11 cellular contexts compared by ENCODE assay signal in the genomic region with DNA sequence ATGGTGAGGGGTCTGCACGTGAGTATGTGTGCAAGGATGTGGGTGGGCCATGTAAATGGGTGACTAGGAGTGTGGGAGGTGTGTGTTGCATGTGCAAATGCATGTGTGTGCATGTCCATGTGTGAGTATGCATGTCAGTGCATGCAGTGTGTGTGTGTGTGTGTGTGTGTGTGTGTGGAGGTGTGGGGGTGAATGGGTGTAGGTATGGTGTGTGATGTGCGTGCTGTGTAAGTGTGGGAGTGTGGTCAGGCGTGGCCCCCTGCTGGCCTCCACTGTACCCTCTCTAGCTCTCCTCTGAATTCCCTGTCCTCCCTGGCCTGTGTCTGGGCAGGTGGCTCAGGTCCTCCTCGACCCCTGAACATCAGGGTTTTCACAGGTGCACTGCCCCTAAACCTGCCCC.
DNase-seq lines count a peak whose midpoint lies in the region; ATAC-seq, FAIRE-seq and TF ChIP-seq lines count a peak whose summit lies in the region.
"Had no signal": no experiment of that assay in that cellular context is flagged by ENCODE, and none has a peak within 500 bp of the region (broad histone marks: within the 10 kb centered on the region; RNA-seq: fewer than 3 reads in every experiment).

No MANE protein-coding gene starts in this region.

- H4K20me1 ChIP-seq in astrocyte (ENCODE audit: insufficient read depth, low read length) (no peaks in the 10 kb centered on the region), keratinocyte (ENCODE audit: control insufficient read depth, extremely low read depth, insufficient read depth, low read length) (no peaks in the 10 kb centered on the region)

- H3K4me1 Mint-ChIP-seq in astrocyte (ENCODE audit: low read depth, unreplicated experiment), result no peaks in the 10 kb centered on the region

- H3K9me3 ChIP-seq in left ventricle myocardium inferior (replicated peaks) (no peaks in the 10 kb centered on the region), astrocyte (ENCODE audit: insufficient read depth, low read depth, low read length) (no peaks in the 10 kb centered on the region), keratinocyte (ENCODE audit: control insufficient read depth, low read depth, low read length) (no peaks in the 10 kb centered on the region)

- H3K36me3 ChIP-seq in left ventricle myocardium inferior (no peaks in the 10 kb centered on the region), astrocyte (ENCODE audit: insufficient read depth, low read length) (no peaks in the 10 kb centered on the region), keratinocyte (ENCODE audit: control insufficient read depth in 2 of 2, extremely low read depth in 1 of 2, insufficient read depth in 2 of 2, low read length in 2 of 2) (no peaks in the 10 kb centered on the region)

- no peak overlapping the region for H3K4me3 Mint-ChIP-seq in astrocyte (ENCODE audit: unreplicated experiment)
- H3K4me3 Mint-ChIP-seq: activated naive CD4-positive, alpha-beta T cell treated with anti-CD3 and anti-CD28 coated beads for 36 hours had no signal

- H2AFZ ChIP-seq in astrocyte (ENCODE audit: low read depth, low read length) (peak overlapping the region; percentile 89), keratinocyte (ENCODE audit: control insufficient read depth, low read length) (no peak overlapping the region)

- H3K9me1 ChIP-seq in keratinocyte (ENCODE audit: control insufficient read depth, extremely low read depth, insufficient read depth, low read length), result no peaks in the 10 kb centered on the region

- dilution Hi-C loops in keratinocyte (cut with MboI; ENCODE audit: extremely low pct_ligation_motif_present, low sequenced_read_pairs), result no loop called here

- H3K4me3 ChIP-seq in left ventricle myocardium inferior (no peak overlapping the region), astrocyte (ENCODE audit: insufficient read depth, low read depth, low read length) (peak overlapping the region; percentile 39), keratinocyte (ENCODE audit: control insufficient read depth in 2 of 3, extremely low read depth in 1 of 3, insufficient read depth in 2 of 3, low read depth in 1 of 3, low read length in 3 of 3) (no peak overlapping the region)

- TF ChIP-seq CTCF in left ventricle myocardium inferior (IDR thresholded peaks at IDR 0.05; ENCODE audit: borderline replicate concordance) (peak; percentile 19), astrocyte (IDR thresholded peaks at IDR 0.05; ENCODE audit: insufficient read depth, low read depth, low read length) (peak; percentile 18), keratinocyte (optimal IDR thresholded peaks at IDR 0.05 in 1 of 3, IDR thresholded peaks at IDR 0.05 in 1 of 3, conservative IDR thresholded peaks at IDR 0.05 in 1 of 3; ENCODE audit: extremely low read depth in 1 of 3, insufficient read depth in 2 of 3, low read length in 3 of 3) (peak in 2 of 3 experiments; percentile 35 to 72)

- no peak overlapping the region for H3K27ac ChIP-seq in left ventricle myocardium inferior (replicated peaks)
- H3K27ac ChIP-seq in astrocyte (ENCODE audit: low read depth, low read length), result no peak overlapping the region
- no peak overlapping the region for H3K27ac ChIP-seq in keratinocyte (ENCODE audit: control insufficient read depth, insufficient read depth, low read length)
- H3K27ac ChIP-seq: C4-2B had no signal

- H3K9me3 Mint-ChIP-seq in astrocyte (ENCODE audit: unreplicated experiment), result no peaks in the 10 kb centered on the region
- H3K9me3 Mint-ChIP-seq: activated naive CD4-positive, alpha-beta T cell treated with anti-CD3 and anti-CD28 coated beads for 36 hours had no signal

- H3K27ac Mint-ChIP-seq in astrocyte (ENCODE audit: unreplicated experiment), result no peak overlapping the region
- H3K27ac Mint-ChIP-seq: activated naive CD4-positive, alpha-beta T cell treated with anti-CD3 and anti-CD28 coated beads for 36 hours had no signal

- H3K27me3 ChIP-seq in left ventricle myocardium inferior (ENCODE audit: low read depth) (peaks cover 65% of the 10 kb centered on the region), astrocyte (ENCODE audit: insufficient read depth, low read length) (peaks cover 2% of the 10 kb centered on the region), keratinocyte (ENCODE audit: control insufficient read depth, extremely low read depth, insufficient read depth, low read length) (no peaks in the 10 kb centered on the region)

- peak overlapping the region; percentile 62 for H3K9ac ChIP-seq in astrocyte (ENCODE audit: low read length)
- H3K9ac ChIP-seq in keratinocyte (ENCODE audit: control insufficient read depth, extremely low read depth, insufficient read depth, low read length), result no peak overlapping the region

- ATAC-seq in HG03159 (IDR thresholded peaks at IDR 0.05; ENCODE audit: unreplicated experiment) (no peak), HG03342 (IDR thresholded peaks at IDR 0.05; ENCODE audit: unreplicated experiment) (no peak)

- no peak for FAIRE-seq in astrocyte (lab: Jason Lieb, UNC)
- FAIRE-seq in keratinocyte (lab: Jason Lieb, UNC), result no peak

- H3K27me3 Mint-ChIP-seq in astrocyte (ENCODE audit: low read depth, unreplicated experiment), result peaks cover 44% of the 10 kb centered on the region

- intact Hi-C loops in left ventricle myocardium inferior (cut with micrococcal nuclease) (no loop called here), cardiac septum (cut with DNase I) (no loop called here)

- H3K79me2 ChIP-seq in astrocyte (ENCODE audit: insufficient read depth, low read length) (no peaks in the 10 kb centered on the region), keratinocyte (ENCODE audit: control insufficient read depth, insufficient read depth, low read length) (no peaks in the 10 kb centered on the region)

- DNase-seq in left ventricle myocardium inferior, result no peak
- DNase-seq in cardiac septum (ENCODE audit: low spot score), result no peak
- DNase-seq in astrocyte (ENCODE audit: low read depth), result peak; percentile 26
- DNase-seq in keratinocyte (ENCODE audit: low read depth, low spot score), result no peak
- DNase-seq in T-helper 1 cell, result no peak
- no peak for DNase-seq in stimulated activated CD4-positive, alpha-beta T cell treated with anti-CD3 and anti-CD28 coated beads, Interleukin-4, amount 100 ng/mL, for 24 hours
- DNase-seq: activated naive CD4-positive, alpha-beta T cell treated with anti-CD3 and anti-CD28 coated beads for 36 hours; stimulated activated CD4-positive, alpha-beta T cell treated with anti-CD3 and anti-CD28 coated beads, Interleukin-15, amount 100 ng/mL, for 24 hours had no signal

- no peaks in the 10 kb centered on the region for H3K36me3 Mint-ChIP-seq in astrocyte (ENCODE audit: low read depth, unreplicated experiment)

- H3K4me1 ChIP-seq in left ventricle myocardium inferior (no peaks in the 10 kb centered on the region), astrocyte (ENCODE audit: insufficient read depth, low read length) (peaks cover 12% of the 10 kb centered on the region), keratinocyte (ENCODE audit: control insufficient read depth, extremely low read depth, insufficient read depth, low read length) (no peaks in the 10 kb centered on the region)

- H3K4me2 ChIP-seq in astrocyte (ENCODE audit: low read length) (peak overlapping the region; percentile 84), keratinocyte (ENCODE audit: control insufficient read depth, extremely low read depth, insufficient read depth, low read depth, low read length) (no peak overlapping the region)
